Comparison of ENCODE assay signal across 9 cellular contexts in genomic region chr2:9262671-9263171, GRCh38. TPM values are rescaled to one million over a fixed set of nuclear protein-coding genes. Genes with fewer than 3 reads are reported as not detected.
A peak's percentile ranks its signal among the peaks of the same experiment; 100 is the strongest.
DNase-seq lines count a peak whose midpoint lies in the region; ATAC-seq and TF ChIP-seq lines count a peak whose summit lies in the region.
"Had no signal": no experiment of that assay in that cellular context is flagged by ENCODE, and none has a peak within 500 bp of the region (broad histone marks: within the 10 kb centered on the region; RNA-seq: fewer than 3 reads in every experiment).

No MANE protein-coding gene starts in this region.

- peaks cover 100% of the 10 kb centered on the region for H3K79me2 ChIP-seq in GM23248 (ENCODE audit: insufficient read depth)

- ATAC-seq in sciatic nerve, result peak; percentile 57

- H3K27ac ChIP-seq in GM23248 (peak overlapping the region; percentile 76), layer of hippocampus (ENCODE audit: low read depth, low read length) (peak overlapping the region; percentile 74)

- H3F3A ChIP-seq in GM23248 (ENCODE audit: insufficient read depth), result peaks cover 62% of the 10 kb centered on the region

- peak overlapping the region; percentile 36 for H3K4me3 ChIP-seq in GM23248
- H3K4me3 ChIP-seq in choroid plexus epithelial cell (ENCODE audit: low read depth, low read length), result no peak overlapping the region

- H2AFZ ChIP-seq in GM23248, result no peak overlapping the region

- H3K9me2 ChIP-seq in GM23248 (ENCODE audit: insufficient read depth), result no peaks in the 10 kb centered on the region

- WGBS in GM23248 (ENCODE audit: low coverage in 1 of 2, low lambda C conversion rate in 2 of 2, missing lambda C conversion rate in 2 of 2), 2 experiments, result 63 to 64% methylated on average over 14 of the region's 14 CpGs

- no peak for TF ChIP-seq CTCF in choroid plexus epithelial cell (conservative IDR thresholded peaks at IDR 0.05; ENCODE audit: low read depth, low read length)

- in situ Hi-C loops in GM23248 (cut with MboI), result no loop called here

- H3K36me3 ChIP-seq in GM23248 (ENCODE audit: low read depth), result no peaks in the 10 kb centered on the region

- DNase-seq in GM23248 (peak; percentile 19), choroid plexus epithelial cell (ENCODE audit: low read depth) (peak; percentile 28), sciatic nerve (ENCODE audit: low spot score) (no peak), NCI-H774 (lab: John Stamatoyannopoulos, UW) (no peak), kidney glomerular epithelial cell (lab: John Stamatoyannopoulos, UW) (no peak), NCI-H1436 treated with DMSO at 0.1 percent for 48 hours (lab: John Stamatoyannopoulos, UW) (no peak), NCI-H1417 (lab: John Stamatoyannopoulos, UW) (no peak)
- DNase-seq: T-helper 1 cell had no signal

- no peaks in the 10 kb centered on the region for H4K20me1 ChIP-seq in GM23248 (ENCODE audit: insufficient read depth)

- H3K27me3 ChIP-seq in GM23248 (replicated peaks; ENCODE audit: insufficient read depth), result no peaks in the 10 kb centered on the region
- no peaks in the 10 kb centered on the region for H3K27me3 ChIP-seq in layer of hippocampus (ENCODE audit: control insufficient read depth, insufficient read depth, low read length)

- H3K9me3 ChIP-seq in GM23248 (ENCODE audit: low read depth), result no peaks in the 10 kb centered on the region

- H3K4me1 ChIP-seq in GM23248 (ENCODE audit: insufficient read depth), result peaks cover 81% of the 10 kb centered on the region

- H3K9ac ChIP-seq in GM23248, result peak overlapping the region; percentile 71

- H3K4me2 ChIP-seq in GM23248 (ENCODE audit: unreplicated experiment), result peak overlapping the region; percentile 54

- intact Hi-C loops in sciatic nerve (cut with DNase I), result no loop called here

RNA-seq across cellular contexts. Expression of gene ASAP2, which starts 56.1 kb away (rescaled TPM):
- total RNA-seq in GM23248 (2014; rRNA removed; shearing (Covaris generic)), result 49.6 and 54.1 TPM in 2 replicates
- polyA plus RNA-seq in GM23248 (2016; fragmentation: Nextera tagmentation; extraction: Ambion mirVana), result 8.8 and 10.9 TPM in 2 replicates
- total RNA-seq in sciatic nerve, result 47.1 TPM

Comparison
In these comparisons a context has a peak if more than half of its experiments do, and no peak if none do; other contexts are left out.
1. DNase-seq: peak in GM23248 (single experiment) and choroid plexus epithelial cell (single experiment); none in sciatic nerve (single experiment), NCI-H774 (single experiment), kidney glomerular epithelial cell (single experiment), NCI-H1436 treated with DMSO at 0.1 percent for 48 hours (single experiment) and NCI-H1417 (0 of 3).